Comparison of ENCODE assay signal across 27 cellular contexts in genomic region chr2:72004976-72005375, GRCh38.
DNase-seq lines count a peak whose midpoint lies in the region; ATAC-seq, FAIRE-seq and TF ChIP-seq lines count a peak whose summit lies in the region.
"Had no signal": no experiment of that assay in that cellular context is flagged by ENCODE, and none has a peak within 500 bp of the region (broad histone marks: within the 10 kb centered on the region; RNA-seq: fewer than 3 reads in every experiment).

No MANE protein-coding gene starts in this region.

- H3K9me3 Mint-ChIP-seq in activated CD4-positive, alpha-beta T cell treated with anti-CD3 and anti-CD28 coated beads, Interleukin-2, amount 10 ng/mL, durations not matched to agents 24 days and 14 days = no peaks in the 10 kb centered on the region

- no peaks in the 10 kb centered on the region for H3K9me3 ChIP-seq in esophagus muscularis mucosa
- H3K9me3 ChIP-seq: BLaER1 treated with 17β-estradiol and CSF1 and Interleukin-3, amounts not matched to agents 10 nM and 100 nM; Caco-2; SK-N-SH had no signal

- no peak overlapping the region for H3K4me3 ChIP-seq in esophagus muscularis mucosa
- H3K4me3 ChIP-seq in mesendoderm (ENCODE audit: low read length) = no peak overlapping the region
- H3K4me3 ChIP-seq: BLaER1 treated with 17β-estradiol and CSF1 and Interleukin-3, amounts not matched to agents 10 nM and 100 nM had no signal

- H3K4me2 ChIP-seq in mesendoderm (ENCODE audit: low read length) = no peak overlapping the region
- H3K4me2 ChIP-seq: BLaER1 treated with 17β-estradiol and CSF1 and Interleukin-3, amounts not matched to agents 10 nM and 100 nM; KMS-11; SK-N-SH had no signal

- H3K27me3 ChIP-seq in esophagus muscularis mucosa (peaks cover 0 to 6% (median 0%) of the 10 kb centered on the region in 4 donors), mesendoderm (ENCODE audit: insufficient read depth, low read length, poor library complexity) (no peaks in the 10 kb centered on the region)
- H3K27me3 ChIP-seq: BLaER1 treated with 17β-estradiol and CSF1 and Interleukin-3, amounts not matched to agents 10 nM and 100 nM had no signal

- no peak overlapping the region for H2BK15ac ChIP-seq in mesendoderm (replicated peaks; ENCODE audit: low read depth)

- FAIRE-seq in urothelium cell line (lab: Jason Lieb, UNC) = no peak
- FAIRE-seq: GM12891, H1 had no signal

- no peak for TF ChIP-seq POLR2A in esophagus muscularis mucosa (IDR thresholded peaks at IDR 0.05; ENCODE audit: low read depth)

- H3K27ac ChIP-seq in esophagus muscularis mucosa (replicated peaks in 1 of 4) = no peak overlapping the region
- H3K27ac ChIP-seq in mesendoderm (ENCODE audit: low read depth, low read length) = no peak overlapping the region
- H3K27ac ChIP-seq: 22Rv1; BLaER1 treated with 17β-estradiol and CSF1 and Interleukin-3, amounts not matched to agents 10 nM and 100 nM; KMS-11 had no signal

- no peaks in the 10 kb centered on the region for H3K79me2 ChIP-seq in mesendoderm (ENCODE audit: control insufficient read depth, insufficient read depth, low read length)

- ATAC-seq in HG03108 (IDR thresholded peaks at IDR 0.05; ENCODE audit: unreplicated experiment) = no peak
- ATAC-seq: Panc1 had no signal

- H3K9ac ChIP-seq in mesendoderm (ENCODE audit: low read length) = no peak overlapping the region
- H3K9ac ChIP-seq: BLaER1 treated with 17β-estradiol and CSF1 and Interleukin-3, amounts not matched to agents 10 nM and 100 nM; KMS-11; SK-N-SH had no signal

- 79% methylated on average over 6 of the region's 6 CpGs for WGBS in esophagus muscularis mucosa
- no CpG with 5 or more reads among the region's 6 CpGs for WGBS in mesendoderm (ENCODE audit: extremely low coverage, insufficient coverage, low lambda C conversion rate)

- H3K27ac Mint-ChIP-seq in activated CD4-positive, alpha-beta T cell treated with anti-CD3 and anti-CD28 coated beads, Interleukin-2, amount 10 ng/mL, durations not matched to agents 24 days and 14 days = no peak overlapping the region
- H3K27ac Mint-ChIP-seq: CD4-positive, alpha-beta memory T cell had no signal

- H3K4me1 Mint-ChIP-seq in activated CD4-positive, alpha-beta T cell treated with anti-CD3 and anti-CD28 coated beads, Interleukin-2, amount 10 ng/mL, durations not matched to agents 24 days and 14 days = no peaks in the 10 kb centered on the region
- H3K4me1 Mint-ChIP-seq: CD4-positive, alpha-beta memory T cell had no signal

- TF ChIP-seq EP300 in esophagus muscularis mucosa (IDR thresholded peaks at IDR 0.05) = no peak

- no peak overlapping the region for H3K18ac ChIP-seq in mesendoderm (ENCODE audit: low read length)

- no peak overlapping the region for H3K56ac ChIP-seq in mesendoderm (ENCODE audit: low read length)

- peak overlapping the region; percentile 24 for H3K23ac ChIP-seq in mesendoderm (ENCODE audit: low read length)

- H3K4ac ChIP-seq in mesendoderm (ENCODE audit: low read depth, low read length) = no peak overlapping the region

- no peaks in the 10 kb centered on the region for H3K36me3 Mint-ChIP-seq in activated CD4-positive, alpha-beta T cell treated with anti-CD3 and anti-CD28 coated beads, Interleukin-2, amount 10 ng/mL, durations not matched to agents 24 days and 14 days (ENCODE audit: low read depth)
- H3K36me3 Mint-ChIP-seq: CD4-positive, alpha-beta memory T cell had no signal

- H3K4me1 ChIP-seq in esophagus muscularis mucosa = no peaks in the 10 kb centered on the region
- H3K4me1 ChIP-seq in mesendoderm (ENCODE audit: control insufficient read depth, low read depth, low read length) = peaks cover 13% of the 10 kb centered on the region
- H3K4me1 ChIP-seq: Caco-2 had no signal

- no peaks in the 10 kb centered on the region for H3K27me3 Mint-ChIP-seq in activated CD4-positive, alpha-beta T cell treated with anti-CD3 and anti-CD28 coated beads, Interleukin-2, amount 10 ng/mL, durations not matched to agents 24 days and 14 days

- H2BK120ac ChIP-seq in mesendoderm (ENCODE audit: low read depth, low read length) = no peak overlapping the region

- no peak overlapping the region for H2AK5ac ChIP-seq in mesendoderm (ENCODE audit: low read length)

- no peak overlapping the region for H4K5ac ChIP-seq in mesendoderm (ENCODE audit: low read length)

- H3K79me1 ChIP-seq in mesendoderm (ENCODE audit: low read length) = no peaks in the 10 kb centered on the region

- H3K36me3 ChIP-seq in esophagus muscularis mucosa = no peaks in the 10 kb centered on the region
- no peaks in the 10 kb centered on the region for H3K36me3 ChIP-seq in mesendoderm (ENCODE audit: control insufficient read depth, insufficient read depth, low read length)
- H3K36me3 ChIP-seq: BLaER1 treated with 17β-estradiol and CSF1 and Interleukin-3, amounts not matched to agents 10 nM and 100 nM had no signal

- H3K4me3 Mint-ChIP-seq in activated CD4-positive, alpha-beta T cell treated with anti-CD3 and anti-CD28 coated beads, Interleukin-2, amount 10 ng/mL, durations not matched to agents 24 days and 14 days = no peak overlapping the region
- H3K4me3 Mint-ChIP-seq: CD4-positive, alpha-beta memory T cell had no signal

- H4K8ac ChIP-seq in mesendoderm (ENCODE audit: low read depth, low read length) = no peak overlapping the region

- intact Hi-C loops in activated CD4-positive, alpha-beta T cell treated with anti-CD3 and anti-CD28 coated beads, Interleukin-2, amount 10 ng/mL, durations not matched to agents 24 days and 14 days (cut with micrococcal nuclease) = no loop called here
- intact Hi-C loops in esophagus muscularis mucosa (cut with DNase I) = no loop called here

- TF ChIP-seq CTCF in esophagus muscularis mucosa (IDR thresholded peaks at IDR 0.05) = no peak

- H2BK5ac ChIP-seq in mesendoderm (ENCODE audit: low read length) = no peak overlapping the region

- peak; percentile 30 for DNase-seq in activated CD4-positive, alpha-beta T cell treated with anti-CD3 and anti-CD28 coated beads, Interleukin-2, amount 10 ng/mL, durations not matched to agents 24 days and 14 days
- no peak for DNase-seq in activated CD4-positive, alpha-beta T cell treated with anti-CD3 and anti-CD28 coated beads for 48 hours
- DNase-seq in esophagus muscularis mucosa (ENCODE audit: extremely low spot score) (peak; percentile 66), mesendoderm (peak; percentile 70), urothelium cell line (ENCODE audit: low spot score) (peak; percentile 2), GM19240 (ENCODE audit: insufficient read length, low spot score) (no peak)
- DNase-seq in stimulated activated CD4-positive, alpha-beta T cell treated with anti-CD3 and anti-CD28 coated beads, Interleukin-12 subunit alpha, Interleukin-12 subunit beta, amount 100 ng/mL, for 4 hours = no peak
- DNase-seq: ACHN; Caco-2; CD4-positive, alpha-beta memory T cell; DND-41; IMR-90; NCI-H1105; NCI-H146; NCI-H2029; NCI-H2227 treated with DMSO at 0.1 percent for 48 hours; NCI-H524; NCI-H82; SIG-M5 had no signal

Comparison
In these comparisons a context has a peak if more than half of its experiments do, and no peak if none do; other contexts are left out.
1. DNase-seq: peak in activated CD4-positive, alpha-beta T cell treated with anti-CD3 and anti-CD28 coated beads, Interleukin-2, amount 10 ng/mL, durations not matched to agents 24 days and 14 days (single experiment), esophagus muscularis mucosa (single experiment), mesendoderm (single experiment) and urothelium cell line (single experiment); none in activated CD4-positive, alpha-beta T cell treated with anti-CD3 and anti-CD28 coated beads for 48 hours (single experiment), stimulated activated CD4-positive, alpha-beta T cell treated with anti-CD3 and anti-CD28 coated beads, Interleukin-12 subunit alpha, Interleukin-12 subunit beta, amount 100 ng/mL, for 4 hours (single experiment) and GM19240 (single experiment).